16 cellular contexts compared by ENCODE assay signal in genomic region chr5:154138701-154139100, GRCh38. TPM values are rescaled to one million over a fixed set of nuclear protein-coding genes. Genes with fewer than 3 reads are reported as not detected.
DNase-seq lines count a peak whose midpoint lies in the region; ATAC-seq, FAIRE-seq and TF ChIP-seq lines count a peak whose summit lies in the region.
"Had no signal": no experiment of that assay in that cellular context is flagged by ENCODE, and none has a peak within 500 bp of the region (broad histone marks: within the 10 kb centered on the region; RNA-seq: fewer than 3 reads in every experiment).

No MANE protein-coding gene starts in this region.

- intact Hi-C loops in right lobe of liver (cut with DNase I): no loop called here
- intact Hi-C loops in HepG2 (cut with micrococcal nuclease; ENCODE audit: unreplicated experiment): no loop called here

- CTCF ChIA-PET in HepG2 (lab: Yijun Ruan, JAX; ENCODE audit: low intra/inter-chr PET ratio, low total read pairs): no interaction called here

- no TSS peak for BruUV-seq in HepG2 (replicated peaks; lab: Mats Ljungman, UMichigan)

- H3K27me3 ChIP-seq in right lobe of liver: no peaks in the 10 kb centered on the region
- H3K27me3 ChIP-seq in HepG2 (ENCODE audit: control insufficient read depth in 1 of 2, insufficient read depth in 2 of 2, low read length in 2 of 2): peaks cover under 1 to 3% of the 10 kb centered on the region in 2 experiments; a peak in 3 of 5 replicates
- H3K27me3 ChIP-seq in muscle layer of colon (ENCODE audit: control insufficient read depth in 1 of 2, insufficient read depth in 2 of 2, low read length in 2 of 2): no peaks in the 10 kb centered on the region
- H3K27me3 ChIP-seq in brain microvascular endothelial cell (replicated peaks): no peaks in the 10 kb centered on the region
- H3K27me3 ChIP-seq: upper lobe of left lung had no signal

- H3K9me3 ChIP-seq in right lobe of liver (no peaks in the 10 kb centered on the region), HepG2 (ENCODE audit: low read length) (no peaks in the 10 kb centered on the region), muscle layer of colon (ENCODE audit: low read length) (no peaks in the 10 kb centered on the region)
- H3K9me3 ChIP-seq: upper lobe of left lung had no signal

- no peaks in the 10 kb centered on the region for H4K20me1 ChIP-seq in HepG2 (ENCODE audit: insufficient read depth, low read length)

- no peak for FAIRE-seq in HepG2 (lab: Jason Lieb, UNC)

- no peak overlapping the region for H3K27ac ChIP-seq in right lobe of liver
- H3K27ac ChIP-seq in HepG2 (ENCODE audit: extremely low read length, insufficient read depth, low read length): no peak overlapping the region
- peak overlapping the region; percentile 46 for H3K27ac ChIP-seq in muscle layer of colon (ENCODE audit: low read depth, low read length)
- no peak overlapping the region for H3K27ac ChIP-seq in brain microvascular endothelial cell
- H3K27ac ChIP-seq: GM23248, skin epidermis, upper lobe of left lung had no signal

- ATAC-seq in right lobe of liver (peak in 3 of 4 donors; percentile 39 to 79 (median 52)), HepG2 (no peak), HG03097 (IDR thresholded peaks at IDR 0.05; ENCODE audit: low FRiP score, unreplicated experiment) (no peak)
- ATAC-seq: activated CD8-positive, alpha-beta T cell treated with anti-CD3 and anti-CD28 coated beads for 36 hours; CD8-positive, alpha-beta T cell had no signal

- H3K4me1 ChIP-seq in right lobe of liver (no peaks in the 10 kb centered on the region), HepG2 (ENCODE audit: insufficient read depth, low read length) (no peaks in the 10 kb centered on the region), muscle layer of colon (ENCODE audit: insufficient read depth, low read length) (peaks cover 20% of the 10 kb centered on the region)
- H3K4me1 ChIP-seq: upper lobe of left lung had no signal

- H3K4me3 ChIP-seq in right lobe of liver (no peak overlapping the region), HepG2 (replicated peaks in 1 of 3; ENCODE audit: insufficient read depth in 1 of 3, low read depth in 2 of 3, low read length in 3 of 3) (no peak overlapping the region), fibroblast of the aortic adventitia (ENCODE audit: low read depth, low read length) (no peak overlapping the region), muscle layer of colon (ENCODE audit: low read depth in 1 of 2, low read length in 2 of 2) (no peak overlapping the region), brain microvascular endothelial cell (ENCODE audit: low read depth, low read length) (no peak overlapping the region)
- H3K4me3 ChIP-seq: GM23248, skin epidermis, upper lobe of left lung had no signal

- TF ChIP-seq CTCF in right lobe of liver (IDR thresholded peaks at IDR 0.05): no peak
- TF ChIP-seq CTCF in HepG2 (CRISPR knock-in tag; IDR thresholded peaks at IDR 0.05): no peak
- no peak for TF ChIP-seq CTCF in fibroblast of the aortic adventitia (IDR thresholded peaks at IDR 0.05; ENCODE audit: insufficient read depth, low read length)
- no peak for TF ChIP-seq CTCF in GM10266 (IDR thresholded peaks at IDR 0.05; ENCODE audit: control insufficient read depth, insufficient read depth, low read depth, missing control alignments)
- no peak for TF ChIP-seq CTCF in brain microvascular endothelial cell (IDR thresholded peaks at IDR 0.05; ENCODE audit: low read depth, low read length, missing control alignments)

- TF ChIP-seq POLR2A in right lobe of liver (IDR thresholded peaks at IDR 0.05) (no peak), HepG2 (IDR thresholded peaks at IDR 0.05; ENCODE audit: insufficient read depth in 1 of 2, low read depth in 2 of 2, low read length in 2 of 2) (no peak)

- H3K36me3 ChIP-seq in right lobe of liver: no peaks in the 10 kb centered on the region
- H3K36me3 ChIP-seq in HepG2 (replicated peaks in 1 of 2; ENCODE audit: control insufficient read depth in 1 of 2, insufficient read depth in 2 of 2, low read length in 2 of 2): no peaks in the 10 kb centered on the region
- no peaks in the 10 kb centered on the region for H3K36me3 ChIP-seq in muscle layer of colon (ENCODE audit: insufficient read depth, low read length)
- H3K36me3 ChIP-seq in brain microvascular endothelial cell (replicated peaks): no peaks in the 10 kb centered on the region
- H3K36me3 ChIP-seq: upper lobe of left lung had no signal

- peak in 2 of 3 donors; percentile 61 to 65 for DNase-seq in right lobe of liver
- no peak for DNase-seq in HepG2 (ENCODE audit: low spot score)
- DNase-seq in fibroblast of the aortic adventitia (ENCODE audit: low read depth): peak; percentile 37
- DNase-seq in hippocampal formation (lab: John Stamatoyannopoulos, UW): no peak
- DNase-seq in GM10266 (ENCODE audit: extremely low spot score): no peak
- no peak for DNase-seq in brain microvascular endothelial cell
- DNase-seq: activated CD8-positive, alpha-beta T cell treated with anti-CD3 and anti-CD28 coated beads for 36 hours; CD8-positive, alpha-beta T cell; GM23248; NCI-H1694 treated with DMSO at 0.1 percent for 48 hours; NCI-H526 treated with DMSO at 0.1 percent for 48 hours; nephron progenitor cell; upper lobe of left lung had no signal

- no peak overlapping the region for H2AFZ ChIP-seq in HepG2 (ENCODE audit: low read length)
- H2AFZ ChIP-seq: GM23248 had no signal

- no peaks in the 10 kb centered on the region for H3K79me2 ChIP-seq in HepG2 (ENCODE audit: insufficient read depth, low read length)

- 23% methylated on average over 4 of the region's 4 CpGs for WGBS in right lobe of liver (ENCODE audit: insufficient coverage, low coverage, low lambda C conversion rate, missing lambda C conversion rate)
- WGBS in HepG2 (ENCODE audit: low lambda C conversion rate): 6% methylated on average over 4 of the region's 4 CpGs

- H3K9ac ChIP-seq in HepG2 (ENCODE audit: insufficient read depth, low read depth, low read length) (no peak overlapping the region), muscle layer of colon (ENCODE audit: low read length) (no peak overlapping the region)
- H3K9ac ChIP-seq: GM23248 had no signal

- TF ChIP-seq EP300 in HepG2 (IDR thresholded peaks at IDR 0.05; ENCODE audit: low read depth in 2 of 2, low read length in 2 of 2): no peak
- TF ChIP-seq EP300 in HepG2 (CRISPR knock-in tag; IDR thresholded peaks at IDR 0.05; ENCODE audit: borderline replicate concordance): no peak

- H3K4me2 ChIP-seq in HepG2 (ENCODE audit: low read depth, low read length): no peak overlapping the region

- POLR2A ChIA-PET in HepG2 (lab: Yijun Ruan, JAX): no interaction called here

- in situ Hi-C loops in HepG2 (cut with HindIII; ENCODE audit: extremely low pct_ligation_motif_present, low pct_unique_long_range_greater_than_20kb) (no loop called here), brain microvascular endothelial cell (cut with HindIII; ENCODE audit: low pct_ligation_motif_present, low sequenced_read_pairs) (no loop called here)

- TF ChIP-seq RAD21 in HepG2 (CRISPR knock-in tag; IDR thresholded peaks at IDR 0.05): no peak

TF ChIP-seq in HepG2, 621 proteins besides CTCF, POLR2A, EP300 and RAD21 (continues in another document):
- TF ChIP-seq ZNF143 (CRISPR knock-in tag; IDR thresholded peaks at IDR 0.05): no peak
- TF ChIP-seq NFATC3 (CRISPR knock-in tag; IDR thresholded peaks at IDR 0.05): no peak
- no peak for TF ChIP-seq ZNF513 (CRISPR knock-in tag; conservative IDR thresholded peaks at IDR 0.05)
- no peak for TF ChIP-seq ZNF138 (CRISPR knock-in tag; IDR thresholded peaks at IDR 0.05; ENCODE audit: low read depth)
- no peak for TF ChIP-seq AKAP8 (CRISPR knock-in tag; IDR thresholded peaks at IDR 0.05)
- TF ChIP-seq ZNF530 (CRISPR knock-in tag; IDR thresholded peaks at IDR 0.05; ENCODE audit: low read depth): no peak
- TF ChIP-seq ZMYM2 (CRISPR knock-in tag; IDR thresholded peaks at IDR 0.05): no peak
- no peak for TF ChIP-seq POLR2AphosphoS2 (IDR thresholded peaks at IDR 0.05; ENCODE audit: low read depth, low read length)
- no peak for TF ChIP-seq SIX4 (CRISPR knock-in tag; IDR thresholded peaks at IDR 0.05)

RNA-seq across cellular contexts. Expression of gene GALNT10, which starts 51.8 kb away (rescaled TPM):
- total RNA-seq in right lobe of liver: 1 to 10 TPM; 4.0 to 9.7 (median 7.1) TPM
- 6.2 and 8.1 TPM in 2 replicates for total RNA-seq in HepG2 (2016; rRNA removed; fragmentation: Illumina TruSeq; extraction: Trizol)
- 1.3 and 1.5 TPM in 2 replicates for total RNA-seq in HepG2 (2016; cell fraction: cytosol; rRNA removed; fragmentation: Illumina TruSeq; extraction: Trizol; ENCODE audit: low read depth)
- total RNA-seq in HepG2 (2016; cell fraction: insoluble cytoplasmic fraction; rRNA removed; fragmentation: Illumina TruSeq; extraction: Trizol): 4.7 and 8.5 TPM in 2 replicates
- total RNA-seq in HepG2 (2016; cell fraction: membrane; rRNA removed; fragmentation: Illumina TruSeq; extraction: Trizol): 5.1 and 5.4 TPM in 2 replicates
- total RNA-seq in HepG2 (2016; cell fraction: nucleus; rRNA removed; fragmentation: Illumina TruSeq; extraction: Trizol): 8.2 and 10.9 TPM in 2 replicates
- polyA plus RNA-seq in HepG2 (2011; rRNA removed): 11.2 and 12.0 TPM in 2 replicates
- polyA plus RNA-seq in HepG2 (2011; cell fraction: cytosol; rRNA removed): 5.5 and 5.6 TPM in 2 replicates
- polyA plus RNA-seq in HepG2 (2011; cell fraction: nucleus; rRNA removed): 7.2 and 9.6 TPM in 2 replicates
- 3.6 and 5.9 TPM in 2 replicates for polyA plus RNA-seq in HepG2 (2012)
- polyA plus RNA-seq in HepG2 (2016; cell fraction: cytosol; fragmentation: Illumina TruSeq; extraction: Trizol; ENCODE audit: low read depth): 1.3 and 1.9 TPM in 2 replicates
- 4.3 and 5.7 TPM in 2 replicates for polyA plus RNA-seq in HepG2 (2016; cell fraction: insoluble cytoplasmic fraction; fragmentation: Illumina TruSeq; extraction: Trizol; ENCODE audit: low read depth)
- polyA plus RNA-seq in HepG2 (2016; cell fraction: membrane; fragmentation: Illumina TruSeq; extraction: Trizol; ENCODE audit: low read depth): 2.6 and 3.0 TPM in 2 replicates
- 10.3 and 10.9 TPM in 2 replicates for polyA plus RNA-seq in HepG2 (2016; cell fraction: nucleus; fragmentation: Illumina TruSeq; extraction: Trizol; ENCODE audit: insufficient read depth, low read depth)
- 25.4 and 54.7 TPM in 2 replicates for polyA minus RNA-seq in HepG2 (2011; rRNA and poly(A)+ RNA removed; ENCODE audit: low replicate concordance)
- polyA minus RNA-seq in HepG2 (2011; cell fraction: cytosol; rRNA and poly(A)+ RNA removed): 6.4 and 7.0 TPM in 2 replicates
- 7.5 and 8.5 TPM in 2 replicates for polyA minus RNA-seq in HepG2 (2011; cell fraction: nucleus; rRNA and poly(A)+ RNA removed)
- total RNA-seq in fibroblast of the aortic adventitia (ENCODE audit: low replicate concordance): 12.0 and 46.5 TPM in 2 replicates

Comparison
In these comparisons a context has a peak if more than half of its experiments do, and no peak if none do; other contexts are left out.
1. ATAC-seq: peak in right lobe of liver (3 of 4); none in HepG2 (single experiment) and HG03097 (single experiment).
2. DNase-seq: peak in right lobe of liver (2 of 3) and fibroblast of the aortic adventitia (single experiment); none in HepG2 (single experiment), hippocampal formation (0 of 2), GM10266 (single experiment) and brain microvascular endothelial cell (single experiment).